ENCODE assay signal across 15 cellular contexts in the genomic region with DNA sequence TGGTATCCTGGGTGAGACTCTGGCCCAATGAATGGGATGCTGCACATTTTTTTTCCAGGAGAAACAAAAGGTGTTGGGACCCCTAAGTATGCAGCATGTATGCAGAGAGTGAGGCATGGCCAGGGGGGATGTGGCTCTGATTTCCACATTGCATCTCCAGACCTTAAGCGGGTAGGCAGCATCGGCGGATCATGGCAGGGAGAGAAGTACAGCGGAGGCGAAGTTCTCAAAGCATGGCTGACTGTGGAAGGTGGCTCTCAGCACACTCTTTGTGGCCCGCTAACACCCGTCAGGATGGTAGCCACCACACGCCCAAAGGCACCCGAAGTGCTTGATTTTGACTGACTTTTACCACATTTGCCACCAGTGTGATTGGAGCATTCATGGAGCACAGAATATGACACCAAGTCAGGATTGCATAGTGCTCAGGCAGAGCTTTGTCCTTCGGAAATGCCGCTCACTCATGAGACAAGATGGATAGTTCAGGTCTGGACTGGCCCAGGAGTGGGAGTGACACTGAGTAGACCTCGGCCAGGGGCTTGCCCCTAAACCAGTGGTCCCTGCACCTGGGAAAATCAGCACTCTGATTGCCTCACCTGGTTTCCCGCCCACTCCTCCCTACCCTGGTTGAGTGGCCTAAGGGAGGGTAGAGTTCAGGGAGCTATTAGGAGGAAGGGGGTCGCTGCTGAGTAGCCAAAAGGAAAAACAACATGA. TPM values are rescaled to one million over a fixed set of nuclear protein-coding genes. Genes with fewer than 3 reads are reported as not detected.
DNase-seq lines count a peak whose midpoint lies in the region; ATAC-seq and TF ChIP-seq lines count a peak whose summit lies in the region.
"Had no signal": no experiment of that assay in that cellular context is flagged by ENCODE, and none has a peak within 500 bp of the region (broad histone marks: within the 10 kb centered on the region; RNA-seq: fewer than 3 reads in every experiment).

No MANE protein-coding gene starts in this region.

- CTCF ChIA-PET in PC-9 (lab: Charles Lee): no interaction called here

- H3F3A ChIP-seq in PC-9 (ENCODE audit: insufficient read depth, low read depth): peaks cover 25% of the 10 kb centered on the region

- H3K4me1 Mint-ChIP-seq in activated T-cell treated with anti-CD3 and anti-CD28 coated beads, Interleukin-2, amount 50 U/mL, for 24 hours (ENCODE audit: low read depth): peaks cover 89% of the 10 kb centered on the region
- peaks cover 90% of the 10 kb centered on the region for H3K4me1 Mint-ChIP-seq in activated T-cell treated with anti-CD3 and anti-CD28 coated beads, Interleukin-2, amount 50 U/mL, for 4 hours (ENCODE audit: low read depth)
- peaks cover 80% of the 10 kb centered on the region for H3K4me1 Mint-ChIP-seq in stimulated activated memory B cell treated with anti-CD40 and anti-IgM and Interleukin-4, amounts not matched to agents 10 μg/mL and 1 μg/mL and 100 μg/mL, for 72 hours

- no peak for DNase-seq in activated T-cell treated with anti-CD3 and anti-CD28 coated beads, Interleukin-2, amount 50 U/mL, for 24 hours
- DNase-seq in activated T-cell treated with anti-CD3 and anti-CD28 coated beads, Interleukin-2, amount 50 U/mL, for 4 hours: no peak
- DNase-seq in PC-9 (no peak), iPS-NIHi11 (ENCODE audit: low spot score) (no peak), DMS153 treated with DMSO at 0.1 percent for 48 hours (lab: John Stamatoyannopoulos, UW; ENCODE audit: unreplicated experiment) (no peak)
- no peak for DNase-seq in effector memory CD4-positive, alpha-beta T cell
- DNase-seq: effector CD4-positive, alpha-beta T cell; midbrain; NCI-H1436 treated with DMSO at 0.1 percent for 48 hours; NCI-H526 treated with DMSO at 0.1 percent for 48 hours; T-helper 9 cell had no signal

- POLR2A ChIA-PET in PC-9 (lab: Charles Lee; ENCODE audit: unreplicated experiment): no interaction called here

- no peaks in the 10 kb centered on the region for H3K27me3 ChIP-seq in PC-9 (ENCODE audit: insufficient read depth, low read depth)
- H3K27me3 ChIP-seq in effector memory CD4-positive, alpha-beta T cell (replicated peaks; ENCODE audit: control insufficient read depth, insufficient read depth, low read length, poor library complexity, severe bottlenecking): no peaks in the 10 kb centered on the region
- H3K27me3 ChIP-seq: foreskin keratinocyte had no signal

- peaks cover 84% of the 10 kb centered on the region for H3K79me2 ChIP-seq in PC-9 (ENCODE audit: low read depth)

- peaks cover 61% of the 10 kb centered on the region for H3K4me1 ChIP-seq in PC-9 (replicated peaks; ENCODE audit: insufficient read depth)
- peaks cover 81% of the 10 kb centered on the region for H3K4me1 ChIP-seq in effector memory CD4-positive, alpha-beta T cell (ENCODE audit: control insufficient read depth, insufficient read depth, low read length, poor library complexity, severe bottlenecking)

- no peaks in the 10 kb centered on the region for H3K9me3 ChIP-seq in PC-9 (ENCODE audit: insufficient read depth, low read depth)
- H3K9me3 ChIP-seq in effector memory CD4-positive, alpha-beta T cell (ENCODE audit: control insufficient read depth, low read length): no peaks in the 10 kb centered on the region

- peak overlapping the region; percentile 92 for H3K27ac ChIP-seq in PC-9
- H3K27ac ChIP-seq in effector memory CD4-positive, alpha-beta T cell (ENCODE audit: insufficient read depth, low read length, poor library complexity, severe bottlenecking): peak overlapping the region; percentile 63
- H3K27ac ChIP-seq: foreskin keratinocyte had no signal

- BruUV-seq in PC-9 (replicated peaks; lab: Mats Ljungman, UMichigan): TSS peak; percentile 14

- no peaks in the 10 kb centered on the region for H4K20me1 ChIP-seq in PC-9 (ENCODE audit: insufficient read depth)

- ATAC-seq in activated T-cell treated with anti-CD3 and anti-CD28 coated beads, Interleukin-2, amount 50 U/mL, for 4 hours: no peak
- ATAC-seq in stimulated activated memory B cell treated with anti-CD40 and anti-IgM and Interleukin-4, amounts not matched to agents 10 μg/mL and 1 μg/mL and 100 μg/mL, for 72 hours: no peak
- no peak for ATAC-seq in GM21381 (IDR thresholded peaks at IDR 0.05; ENCODE audit: unreplicated experiment)

- no peaks in the 10 kb centered on the region for H3K9me2 ChIP-seq in PC-9 (ENCODE audit: insufficient read depth)

- H3K4me3 Mint-ChIP-seq in activated T-cell treated with anti-CD3 and anti-CD28 coated beads, Interleukin-2, amount 50 U/mL, for 24 hours: no peak overlapping the region
- H3K4me3 Mint-ChIP-seq in activated T-cell treated with anti-CD3 and anti-CD28 coated beads, Interleukin-2, amount 50 U/mL, for 4 hours: no peak overlapping the region
- H3K4me3 Mint-ChIP-seq in stimulated activated memory B cell treated with anti-CD40 and anti-IgM and Interleukin-4, amounts not matched to agents 10 μg/mL and 1 μg/mL and 100 μg/mL, for 72 hours: no peak overlapping the region

- no peaks in the 10 kb centered on the region for H3K27me3 Mint-ChIP-seq in activated T-cell treated with anti-CD3 and anti-CD28 coated beads, Interleukin-2, amount 50 U/mL, for 24 hours
- no peaks in the 10 kb centered on the region for H3K27me3 Mint-ChIP-seq in activated T-cell treated with anti-CD3 and anti-CD28 coated beads, Interleukin-2, amount 50 U/mL, for 4 hours (ENCODE audit: low read depth)
- no peaks in the 10 kb centered on the region for H3K27me3 Mint-ChIP-seq in stimulated activated memory B cell treated with anti-CD40 and anti-IgM and Interleukin-4, amounts not matched to agents 10 μg/mL and 1 μg/mL and 100 μg/mL, for 72 hours
- H3K27me3 Mint-ChIP-seq: progenitor cell of endocrine pancreas had no signal

- intact Hi-C loops in PC-9 (cut with micrococcal nuclease; ENCODE audit: unreplicated experiment): loop anchor here (1.0 to 5.0 kb wide), 2 partner anchors 14 to 43 kb away; no protein-coding TSS in a partner anchor

- no peaks in the 10 kb centered on the region for H3K36me3 ChIP-seq in PC-9 (ENCODE audit: low read depth)
- H3K36me3 ChIP-seq in effector memory CD4-positive, alpha-beta T cell (ENCODE audit: control insufficient read depth, insufficient read depth, low read length): no peaks in the 10 kb centered on the region

- TF ChIP-seq CTCF in PC-9 (conservative IDR thresholded peaks at IDR 0.05): no peak

- H3K4me2 ChIP-seq in PC-9: peak overlapping the region; percentile 58; the same call in 1 of the 2 replicates

- H3K9me3 Mint-ChIP-seq in activated T-cell treated with anti-CD3 and anti-CD28 coated beads, Interleukin-2, amount 50 U/mL, for 24 hours: no peaks in the 10 kb centered on the region
- no peaks in the 10 kb centered on the region for H3K9me3 Mint-ChIP-seq in activated T-cell treated with anti-CD3 and anti-CD28 coated beads, Interleukin-2, amount 50 U/mL, for 4 hours
- no peaks in the 10 kb centered on the region for H3K9me3 Mint-ChIP-seq in stimulated activated memory B cell treated with anti-CD40 and anti-IgM and Interleukin-4, amounts not matched to agents 10 μg/mL and 1 μg/mL and 100 μg/mL, for 72 hours

- H3K27ac Mint-ChIP-seq in activated T-cell treated with anti-CD3 and anti-CD28 coated beads, Interleukin-2, amount 50 U/mL, for 24 hours: peak overlapping the region; percentile 88
- peak overlapping the region; percentile 81 for H3K27ac Mint-ChIP-seq in stimulated activated memory B cell treated with anti-CD40 and anti-IgM and Interleukin-4, amounts not matched to agents 10 μg/mL and 1 μg/mL and 100 μg/mL, for 72 hours

- peaks cover 21% of the 10 kb centered on the region for H3K36me3 Mint-ChIP-seq in activated T-cell treated with anti-CD3 and anti-CD28 coated beads, Interleukin-2, amount 50 U/mL, for 24 hours (ENCODE audit: low read depth)
- peaks cover 11% of the 10 kb centered on the region for H3K36me3 Mint-ChIP-seq in activated T-cell treated with anti-CD3 and anti-CD28 coated beads, Interleukin-2, amount 50 U/mL, for 4 hours (ENCODE audit: insufficient read depth)
- H3K36me3 Mint-ChIP-seq in stimulated activated memory B cell treated with anti-CD40 and anti-IgM and Interleukin-4, amounts not matched to agents 10 μg/mL and 1 μg/mL and 100 μg/mL, for 72 hours: no peaks in the 10 kb centered on the region

- no peak overlapping the region for H3K4me3 ChIP-seq in PC-9
- no peak overlapping the region for H3K4me3 ChIP-seq in effector memory CD4-positive, alpha-beta T cell (ENCODE audit: insufficient read depth, low read depth, low read length, poor library complexity, severe bottlenecking)

- H2AFZ ChIP-seq in PC-9: no peak overlapping the region

RNA-seq across cellular contexts. Expression of gene INPP4A, which starts 14.2 kb away (rescaled TPM):
- 10 to 100 TPM; 17.3 to 24.0 (median 17.3) TPM for total RNA-seq in activated T-cell treated with anti-CD3 and anti-CD28 coated beads, Interleukin-2, amount 50 U/mL, for 4 hours
- 50.5 and 52.9 TPM in 2 replicates for total RNA-seq in PC-9 (2021)
